ENCODE assay signal across 17 cellular contexts in the genomic region with DNA sequence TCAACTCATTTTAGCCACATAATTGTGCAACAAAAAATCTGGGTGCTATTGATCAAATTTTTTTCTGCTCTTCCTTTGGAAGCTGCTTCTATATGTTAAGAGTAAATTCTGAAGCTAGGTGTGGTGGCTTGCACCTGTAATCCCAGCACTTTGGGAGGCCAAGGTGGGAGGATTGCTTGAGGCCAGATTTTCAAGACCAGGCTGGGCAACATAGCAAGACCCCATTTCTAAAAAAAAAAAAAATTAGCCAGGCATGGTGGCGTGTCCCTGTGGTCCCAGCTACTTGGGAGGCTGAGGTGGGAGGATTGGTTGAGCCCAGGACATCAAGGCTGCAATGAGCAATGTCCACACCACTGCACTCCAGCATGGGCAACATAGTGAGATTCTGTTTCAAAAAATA. TPM values are rescaled to one million over a fixed set of nuclear protein-coding genes. Genes with fewer than 3 reads are reported as not detected.
A peak's percentile ranks its signal among the peaks of the same experiment; 100 is the strongest.
DNase-seq lines count a peak whose midpoint lies in the region; ATAC-seq, FAIRE-seq and TF ChIP-seq lines count a peak whose summit lies in the region.
"Had no signal": no experiment of that assay in that cellular context is flagged by ENCODE, and none has a peak within 500 bp of the region (broad histone marks: within the 10 kb centered on the region; RNA-seq: fewer than 3 reads in every experiment).

No MANE protein-coding gene starts in this region.

- H3K9me3 Mint-ChIP-seq in WTC11, result peaks cover 3% of the 10 kb centered on the region; the same call in 1 of the 2 replicates
- H3K9me3 Mint-ChIP-seq: CD4-positive, alpha-beta memory T cell; H9; HFFc6 had no signal

- H3K18ac ChIP-seq in H1 (ENCODE audit: extremely low read depth, low read length), result no peak overlapping the region

- ATAC-seq in WTC11, result no peak
- ATAC-seq: HCT116 had no signal

- H3K4ac ChIP-seq in H1 (replicated peaks; ENCODE audit: insufficient read length, low read depth, low read length), result no peak overlapping the region

- H4K5ac ChIP-seq in H1 (ENCODE audit: insufficient read length, low read depth, low read length), result no peak overlapping the region

- no peak for FAIRE-seq in H1 (lab: Jason Lieb, UNC)
- FAIRE-seq: GM12891 had no signal

- H3K27ac ChIP-seq in HEK293 (ENCODE audit: extremely low read depth, low read depth, low read length), result no peak overlapping the region
- 0 out of 2 replicates have a peak overlapping the region, but pooled peaks have one; percentile 4 for H3K27ac ChIP-seq in SK-N-MC
- H3K27ac ChIP-seq in H1 (ENCODE audit: low read depth, low read length), result no peak overlapping the region
- H3K27ac ChIP-seq: GM23248 had no signal

- no peaks in the 10 kb centered on the region for H3K27me3 ChIP-seq in H1 (replicated peaks in 1 of 4; ENCODE audit: control insufficient read depth in 3 of 4, extremely low read depth in 1 of 4, insufficient read depth in 3 of 4, low read length in 3 of 4)

- POLR2A ChIA-PET in HEK293 (lab: Yijun Ruan, JAX), result no interaction called here
- POLR2A ChIA-PET in H1 (lab: Charles Lee; ENCODE audit: partially characterized antibody), result no interaction called here
- POLR2A ChIA-PET in WTC11 (lab: Charles Lee), result no interaction called here

- no peaks in the 10 kb centered on the region for H4K20me1 ChIP-seq in H1 (replicated peaks in 1 of 2; ENCODE audit: control insufficient read depth in 1 of 2, insufficient read depth in 2 of 2, low read length in 2 of 2)

- no peak overlapping the region for H4K8ac ChIP-seq in H1 (ENCODE audit: extremely low read depth, insufficient read depth, low read length)

- H3K27me3 Mint-ChIP-seq in WTC11 (ENCODE audit: low read depth), result peaks cover 8% of the 10 kb centered on the region; the same call in 1 of the 2 replicates
- H3K27me3 Mint-ChIP-seq: CD4-positive, alpha-beta memory T cell had no signal

- H3K4me1 Mint-ChIP-seq in WTC11, result no peaks in the 10 kb centered on the region
- H3K4me1 Mint-ChIP-seq: H9 had no signal

- H2BK15ac ChIP-seq in H1 (ENCODE audit: low read length), result no peak overlapping the region

- no peaks in the 10 kb centered on the region for H3K36me3 Mint-ChIP-seq in WTC11

- H2AFZ ChIP-seq in H1 (ENCODE audit: low read length), result no peak overlapping the region

- WGBS in H1 (ENCODE audit: extremely low coverage in 1 of 2, insufficient coverage in 1 of 2, insufficient read length in 1 of 2, insufficient replicate concordance in 2 of 2, low coverage in 1 of 2, low lambda C conversion rate in 2 of 2, missing lambda C conversion rate in 1 of 2), 2 experiments, result 75% methylated on average over 1 of the region's 1 CpG; no CpG with 5 or more reads in 1 of the 2 experiments

- no peak overlapping the region for H3K4me3 Mint-ChIP-seq in WTC11
- H3K4me3 Mint-ChIP-seq: H9, HFFc6 had no signal

- H3K14ac ChIP-seq in H1 (ENCODE audit: insufficient read length), result no peak overlapping the region

- no peak overlapping the region for H2BK20ac ChIP-seq in H1 (ENCODE audit: low read length)

- no peaks in the 10 kb centered on the region for H3K4me1 ChIP-seq in HEK293 (ENCODE audit: control insufficient read depth, insufficient read depth, low read length)
- no peaks in the 10 kb centered on the region for H3K4me1 ChIP-seq in H1 (replicated peaks in 1 of 4; ENCODE audit: control insufficient read depth in 3 of 4, insufficient read depth in 4 of 4, low read length in 3 of 4)
- H3K4me1 ChIP-seq: Caco-2 had no signal

- no peaks in the 10 kb centered on the region for H3K23me2 ChIP-seq in H1 (ENCODE audit: low read depth, low read length)

- H3K36me3 ChIP-seq in HEK293 (ENCODE audit: control insufficient read depth in 2 of 2, insufficient read depth in 1 of 2, low read length in 2 of 2) (no peaks in the 10 kb centered on the region), SK-N-MC (ENCODE audit: insufficient read depth, low read length) (peaks cover 24% of the 10 kb centered on the region), H1 (ENCODE audit: control insufficient read depth in 2 of 4, insufficient read depth in 4 of 4, low read length in 3 of 4) (no peaks in the 10 kb centered on the region)

- CTCF ChIA-PET in HEK293 (lab: Yijun Ruan, JAX), result interaction anchor here (0.6 to 2.7 kb wide), 13 partner anchors 11 to 446 kb away, joined by 3 to 19 read pairs (median 5); a partner anchor contains a TSS
- CTCF ChIA-PET in H1 (lab: Charles Lee; ENCODE audit: partially characterized antibody), result interaction anchor here (0.6 to 2.7 kb wide), 15 partner anchors 12 to 1332 kb away, joined by 3 to 14 read pairs (median 4); a partner anchor contains a TSS
- CTCF ChIA-PET in WTC11 (lab: Charles Lee), result interaction anchor here (0.6 to 2.2 kb wide), 10 partner anchors 11 to 1030 kb away, joined by 3 to 7 read pairs (median 3); a partner anchor contains a TSS

- no peak overlapping the region for H2BK120ac ChIP-seq in H1 (replicated peaks; ENCODE audit: low read depth, low read length)

- H3K56ac ChIP-seq in H1 (replicated peaks; ENCODE audit: insufficient read length, low read depth, low read length), result no peak overlapping the region

- TF ChIP-seq EP300 in H1 (IDR thresholded peaks at IDR 0.05; ENCODE audit: borderline replicate concordance in 1 of 2, low read depth in 2 of 2, low read length in 2 of 2), result no peak

- H2BK5ac ChIP-seq in H1 (ENCODE audit: low read depth, low read length), result no peak overlapping the region

- no peak overlapping the region for H2BK12ac ChIP-seq in H1 (ENCODE audit: low read depth, low read length)

- no peaks in the 10 kb centered on the region for H3K9me3 ChIP-seq in HEK293 (ENCODE audit: control insufficient read depth, insufficient read depth, low read depth, low read length)
- H3K9me3 ChIP-seq in SK-N-MC (ENCODE audit: low read depth, low read length), result no peaks in the 10 kb centered on the region
- H3K9me3 ChIP-seq in H1 (ENCODE audit: insufficient read depth in 2 of 2, low read depth in 1 of 2, low read length in 1 of 2), result no peaks in the 10 kb centered on the region
- H3K9me3 ChIP-seq: Caco-2 had no signal

- H3K4me3 ChIP-seq in HEK293 (ENCODE audit: low read depth, low read length) (no peak overlapping the region), SK-N-MC (no peak overlapping the region), H1 (ENCODE audit: extremely low read depth in 1 of 4, insufficient read depth in 2 of 4, low read depth in 3 of 4, low read length in 4 of 4) (no peak overlapping the region)
- H3K4me3 ChIP-seq: GM23248 had no signal

- H3K9ac ChIP-seq in SK-N-MC (ENCODE audit: insufficient read length), result no peak overlapping the region
- H3K9ac ChIP-seq in H1 (replicated peaks in 1 of 4; ENCODE audit: extremely low read depth in 1 of 4, low read depth in 3 of 4, low read length in 3 of 4), result no peak overlapping the region

- H3K23ac ChIP-seq in H1 (ENCODE audit: insufficient read length), result no peak overlapping the region

- H3K27ac Mint-ChIP-seq in WTC11, result no peak overlapping the region
- H3K27ac Mint-ChIP-seq: H9, HFFc6 had no signal

- no peaks in the 10 kb centered on the region for H3K79me1 ChIP-seq in H1 (ENCODE audit: low read depth, low read length)

- DNase-seq in SK-N-MC (ENCODE audit: low read depth, low spot score) (no peak), H1 (ENCODE audit: low read depth in 1 of 2, low spot score in 2 of 2) (no peak), NCI-H2196 treated with DMSO at 0.1 percent for 48 hours (lab: John Stamatoyannopoulos, UW; ENCODE audit: unreplicated experiment) (no peak), WTC11 (ENCODE audit: low spot score) (no peak), DMS53 treated with DMSO at 0.1 percent for 48 hours (lab: John Stamatoyannopoulos, UW; ENCODE audit: unreplicated experiment) (no peak)
- DNase-seq: Caco-2; CD4-positive, alpha-beta memory T cell; DMS79 treated with DMSO at 0.1 percent for 48 hours; GF-D8; GM23248; H9; HFFc6 had no signal

- TF ChIP-seq POLR2A in H1 (IDR thresholded peaks at IDR 0.05; ENCODE audit: control extremely low read depth in 1 of 2, low read depth in 2 of 2, low read length in 2 of 2), result no peak

- no peak overlapping the region for H2AK5ac ChIP-seq in H1 (ENCODE audit: low read depth, low read length)

- no peak for TF ChIP-seq RAD21 in H1 (IDR thresholded peaks at IDR 0.05 in 1 of 2, conservative IDR thresholded peaks at IDR 0.05 in 1 of 2; ENCODE audit: low read depth in 2 of 2, low read length in 2 of 2)

- H3K79me2 ChIP-seq in H1 (ENCODE audit: control insufficient read depth in 1 of 2, insufficient read depth in 2 of 2, low read length in 2 of 2), result no peaks in the 10 kb centered on the region

- H3K4me2 ChIP-seq in H1 (ENCODE audit: insufficient read depth in 1 of 2, low read depth in 2 of 2, low read length in 2 of 2), result no peak overlapping the region

- TF ChIP-seq CTCF in HEK293 (tag by site-specific recombination; IDR thresholded peaks at IDR 0.05), result no peak
- TF ChIP-seq CTCF in H1 (IDR thresholded peaks at IDR 0.05; ENCODE audit: control extremely low read depth in 1 of 3, insufficient read depth in 1 of 3, low read depth in 1 of 3, low read length in 3 of 3), result no peak
- no peak for TF ChIP-seq CTCF in WTC11 (IDR thresholded peaks at IDR 0.05)

- H4K91ac ChIP-seq in H1 (replicated peaks; ENCODE audit: insufficient read length, low read length), result no peak overlapping the region

RNA-seq across cellular contexts. Expression of a gene that starts 24.3 kb away (rescaled TPM):
- total RNA-seq in H1 (2021; fragmentation: NEBNext Ultra II Directional; extraction: Animal tissue kit (Norgen Biotek cat#: 25700)), result 16.4 and 17.6 TPM in 2 replicates
- polyA plus RNA-seq in H1 (2011; rRNA removed), result 3.9 and 4.2 TPM in 2 replicates
- 5.4 TPM for polyA plus RNA-seq in H1 (2011; cell fraction: cytosol; rRNA removed)
- polyA plus RNA-seq in H1 (2011; cell fraction: nucleus; rRNA removed), result 4.5 TPM
- polyA plus RNA-seq in H1 (2012, experiment 1 of 2), result 7.9 to 10.1 TPM (median 8.4 TPM) in 4 replicates
- polyA plus RNA-seq in H1 (2012, experiment 2 of 2), result 1.5 TPM
- polyA plus RNA-seq in H1 (2013, experiment 1 of 2), result 7.0 TPM
- 7.2 TPM for polyA plus RNA-seq in H1 (2013, experiment 2 of 2)
- polyA minus RNA-seq in H1 (2011; rRNA and poly(A)+ RNA removed), result 33.8 and 40.8 TPM in 2 replicates
- 16.1 TPM for polyA minus RNA-seq in H1 (2011; cell fraction: cytosol; rRNA and poly(A)+ RNA removed)
- polyA minus RNA-seq in H1 (2011; cell fraction: nucleus; rRNA and poly(A)+ RNA removed), result 13.9 TPM
- total RNA-seq in WTC11 (2021), result 15.5 to 19.3 TPM (median 19.1 TPM) in 3 replicates

RNA-seq across cellular contexts. Expression of a gene that starts 35.0 kb away (rescaled TPM):
- not detected in 2 replicates for total RNA-seq in H1 (2021; fragmentation: NEBNext Ultra II Directional; extraction: Animal tissue kit (Norgen Biotek cat#: 25700))
- not detected in 2 replicates for polyA plus RNA-seq in H1 (2011; rRNA removed)
- polyA plus RNA-seq in H1 (2011; cell fraction: cytosol; rRNA removed), result not detected
- polyA plus RNA-seq in H1 (2011; cell fraction: nucleus; rRNA removed), result not detected
- not detected in 4 replicates for polyA plus RNA-seq in H1 (2012, experiment 1 of 2)
- polyA plus RNA-seq in H1 (2012, experiment 2 of 2), result not detected
- polyA plus RNA-seq in H1 (2013, experiment 1 of 2), result not detected
- polyA plus RNA-seq in H1 (2013, experiment 2 of 2), result 0.09 TPM
- polyA minus RNA-seq in H1 (2011; rRNA and poly(A)+ RNA removed), result not detected in 2 replicates
- polyA minus RNA-seq in H1 (2011; cell fraction: cytosol; rRNA and poly(A)+ RNA removed), result not detected
- not detected for polyA minus RNA-seq in H1 (2011; cell fraction: nucleus; rRNA and poly(A)+ RNA removed)
- total RNA-seq in WTC11 (2021), result 0.11 to 0.18 TPM in 2 of 3 replicates, not detected in the other
- total RNA-seq: Caco-2, G401, H9 had no signal

RNA-seq across cellular contexts. Expression of a gene that starts 50.8 kb away (rescaled TPM):
- total RNA-seq in H1 (2021; fragmentation: NEBNext Ultra II Directional; extraction: Animal tissue kit (Norgen Biotek cat#: 25700)), result 0.11 and 0.32 TPM in 2 replicates
- 0.22 and 0.36 TPM in 2 replicates for polyA plus RNA-seq in H1 (2011; rRNA removed)
- polyA plus RNA-seq in H1 (2011; cell fraction: cytosol; rRNA removed), result 0.05 TPM
- polyA plus RNA-seq in H1 (2011; cell fraction: nucleus; rRNA removed), result 0.06 TPM
- 0.05 to 1.4 TPM in 2 of 4 replicates, not detected in the others for polyA plus RNA-seq in H1 (2012, experiment 1 of 2)
- not detected for polyA plus RNA-seq in H1 (2012, experiment 2 of 2)
- 0.26 TPM for polyA plus RNA-seq in H1 (2013, experiment 1 of 2)
- polyA plus RNA-seq in H1 (2013, experiment 2 of 2), result 1.2 TPM
- polyA minus RNA-seq in H1 (2011; rRNA and poly(A)+ RNA removed), result 0.16 TPM in 1 of 2 replicates, not detected in the other
- not detected for polyA minus RNA-seq in H1 (2011; cell fraction: cytosol; rRNA and poly(A)+ RNA removed)
- 0.30 TPM for polyA minus RNA-seq in H1 (2011; cell fraction: nucleus; rRNA and poly(A)+ RNA removed)
- 0.17 to 0.30 TPM (median 0.18 TPM) in 3 replicates for total RNA-seq in WTC11 (2021)
- total RNA-seq: H4 had no signal
- polyA plus RNA-seq: GM23248 had no signal
